25 cellular contexts compared by ENCODE assay signal in genomic region chr5:133117166-133117929, GRCh38.
DNase-seq lines count a peak whose midpoint lies in the region; ATAC-seq, FAIRE-seq and TF ChIP-seq lines count a peak whose summit lies in the region.
"Had no signal": no experiment of that assay in that cellular context is flagged by ENCODE, and none has a peak within 500 bp of the region (broad histone marks: within the 10 kb centered on the region; RNA-seq: fewer than 3 reads in every experiment).

No MANE protein-coding gene starts in this region.

- no peaks in the 10 kb centered on the region for H3F3A ChIP-seq in smooth muscle cell (ENCODE audit: low read depth)

- H3K4me3 ChIP-seq in right atrium auricular region (no peak overlapping the region), heart left ventricle (no peak overlapping the region), skeletal muscle tissue (ENCODE audit: low read length in 3 of 3) (no peak overlapping the region), smooth muscle cell (no peak overlapping the region)
- H3K4me3 ChIP-seq: BLaER1, GM23338, Peyer's patch, SJCRH30 had no signal

- WGBS in heart left ventricle, 4 donors = 77 to 91% (median 87%) methylated on average over 10 to 11 of the region's 11 CpGs
- WGBS in smooth muscle cell (ENCODE audit: low lambda C conversion rate) = 91% methylated on average over 11 of the region's 11 CpGs

- H2AFZ ChIP-seq in smooth muscle cell (ENCODE audit: low read depth) = no peak overlapping the region

- H3K27me3 ChIP-seq in right atrium auricular region (no peaks in the 10 kb centered on the region), heart left ventricle (no peaks in the 10 kb centered on the region), skeletal muscle tissue (ENCODE audit: control insufficient read depth in 3 of 3, insufficient read depth in 3 of 3, low read length in 3 of 3) (no peaks in the 10 kb centered on the region), smooth muscle cell (ENCODE audit: low read depth) (no peaks in the 10 kb centered on the region)
- H3K27me3 ChIP-seq: BLaER1, Peyer's patch, SJCRH30 had no signal

- H3K9me3 ChIP-seq in right atrium auricular region = no peaks in the 10 kb centered on the region
- no peaks in the 10 kb centered on the region for H3K9me3 ChIP-seq in heart left ventricle
- no peaks in the 10 kb centered on the region for H3K9me3 ChIP-seq in skeletal muscle tissue (ENCODE audit: control insufficient read depth in 3 of 3, low read length in 3 of 3)
- H3K9me3 ChIP-seq in smooth muscle cell (replicated peaks; ENCODE audit: low read depth) = no peaks in the 10 kb centered on the region
- H3K9me3 ChIP-seq: BLaER1, Peyer's patch, SJCRH30 had no signal

- no peak for TF ChIP-seq POLR2A in heart left ventricle (IDR thresholded peaks at IDR 0.05)

- no peaks in the 10 kb centered on the region for H3K36me3 ChIP-seq in right atrium auricular region
- no peaks in the 10 kb centered on the region for H3K36me3 ChIP-seq in heart left ventricle
- no peaks in the 10 kb centered on the region for H3K36me3 ChIP-seq in skeletal muscle tissue (ENCODE audit: control insufficient read depth in 3 of 3, insufficient read depth in 3 of 3, low read length in 3 of 3)
- no peaks in the 10 kb centered on the region for H3K36me3 ChIP-seq in smooth muscle cell (ENCODE audit: low read depth)
- H3K36me3 ChIP-seq: BLaER1, Peyer's patch, SJCRH30 had no signal

- TF ChIP-seq CTCF in right atrium auricular region (IDR thresholded peaks at IDR 0.05) (no peak), heart left ventricle (IDR thresholded peaks at IDR 0.05) (no peak), smooth muscle cell (IDR thresholded peaks at IDR 0.05; ENCODE audit: borderline replicate concordance, insufficient read depth, poor library complexity, severe bottlenecking) (no peak)

- no peak for FAIRE-seq in urothelium cell line (lab: Jason Lieb, UNC)
- FAIRE-seq: GM18507 had no signal

- H4K20me1 ChIP-seq in smooth muscle cell (ENCODE audit: low read depth) = no peaks in the 10 kb centered on the region
- H4K20me1 ChIP-seq: BLaER1 had no signal

- H3K4me2 ChIP-seq in smooth muscle cell = no peak overlapping the region
- H3K4me2 ChIP-seq: BLaER1, GM23338, KMS-11 had no signal

- intact Hi-C loops in heart left ventricle (cut with DNase I) = loop anchor here in 6 of 10 donors (10.0 kb wide), 4 partner anchors 167 to 827 kb away; partner anchors contain the start of gene FSTL4 (in 1 of the 6)

- no peaks in the 10 kb centered on the region for H3K79me2 ChIP-seq in smooth muscle cell (ENCODE audit: low read depth)

- H3K27ac ChIP-seq in right atrium auricular region (no peak overlapping the region), heart left ventricle (no peak overlapping the region), skeletal muscle tissue (ENCODE audit: low read depth, low read length) (peak overlapping the region; percentile 26), smooth muscle cell (ENCODE audit: low read depth) (no peak overlapping the region)
- H3K27ac ChIP-seq: BLaER1, KMS-11, Peyer's patch, SJCRH30 had no signal

- H3K4me1 ChIP-seq in right atrium auricular region (no peaks in the 10 kb centered on the region), heart left ventricle (no peaks in the 10 kb centered on the region), skeletal muscle tissue (ENCODE audit: control insufficient read depth in 3 of 3, insufficient read depth in 3 of 3, low read length in 3 of 3) (peaks cover 60 to 73% (median 67%) of the 10 kb centered on the region in 3 donors), smooth muscle cell (ENCODE audit: low read depth) (no peaks in the 10 kb centered on the region)
- H3K4me1 ChIP-seq: Peyer's patch had no signal

- ATAC-seq in heart left ventricle = no peak

- DNase-seq in right atrium auricular region (ENCODE audit: low spot score) (peak; percentile 30), heart left ventricle (no peak), midbrain (lab: John Stamatoyannopoulos, UW) (peak; percentile 25), urothelium cell line (ENCODE audit: low spot score) (no peak), smooth muscle cell (lab: John Stamatoyannopoulos, UW; ENCODE audit: unreplicated experiment) (no peak)
- no peak for DNase-seq in stimulated activated CD4-positive, alpha-beta T cell treated with anti-CD3 and anti-CD28 coated beads, Interleukin-4, amount 100 ng/mL, for 1 hour
- DNase-seq: ACHN; CD4-positive, alpha-beta T cell; COR-L47; HCEC 1CT; IMR-90; NCI-H1092 treated with DMSO at 0.1 percent for 48 hours; NCI-H146; NCI-H2029; NCI-H2227 treated with DMSO at 0.1 percent for 48 hours; NCI-H510A; NCI-H774; NK-92 treated with Interleukin-12 subunit alpha and Interleukin-12 subunit beta, amount 100 ng/mL, for 24 hours; SJCRH30 had no signal

- no peak overlapping the region for H3K9ac ChIP-seq in skeletal muscle tissue (ENCODE audit: low read depth in 1 of 3, low read length in 3 of 3)
- H3K9ac ChIP-seq in smooth muscle cell (ENCODE audit: low read depth) = no peak overlapping the region
- H3K9ac ChIP-seq: BLaER1, KMS-11 had no signal

Comparison
In these comparisons a context has a peak if more than half of its experiments do, and no peak if none do; other contexts are left out.
1. DNase-seq: peak in right atrium auricular region (single experiment) and midbrain (single experiment); none in heart left ventricle (0 of 5), urothelium cell line (single experiment), stimulated activated CD4-positive, alpha-beta T cell treated with anti-CD3 and anti-CD28 coated beads, Interleukin-4, amount 100 ng/mL, for 1 hour (single experiment) and smooth muscle cell (single experiment).